Comparison of ENCODE assay signal across 8 cellular contexts in genomic region chr3:94249491-94250079, GRCh38.
DNase-seq lines count a peak whose midpoint lies in the region; ATAC-seq and TF ChIP-seq lines count a peak whose summit lies in the region.

No MANE protein-coding gene starts in this region.

- H3K27me3 Mint-ChIP-seq in activated CD8-positive, alpha-beta memory T cell treated with anti-CD3 and anti-CD28 coated beads, Interleukin-2, amount 10 ng/mL, durations not matched to agents 7 days and 5 days, result peaks cover 20% of the 10 kb centered on the region
- H3K27me3 Mint-ChIP-seq in nephron (ENCODE audit: low read depth), result peaks cover 3% of the 10 kb centered on the region

- CTCF ChIA-PET in activated CD8-positive, alpha-beta memory T cell treated with anti-CD3 and anti-CD28 coated beads, Interleukin-2, amount 10 ng/mL, durations not matched to agents 7 days and 5 days (lab: Charles Lee), result interaction anchor here (0.6 to 1.5 kb wide), 4 partner anchors 11 to 270 kb away, joined by 3 to 7 read pairs (median 4); partner anchors contain the start of gene ARL13B

- peak; percentile 73 to 76 (median 74) for TF ChIP-seq CTCF in nephron (IDR thresholded peaks at IDR 0.05; ENCODE audit: unreplicated experiment in 3 of 3)

- no peak overlapping the region for H3K27ac Mint-ChIP-seq in activated CD8-positive, alpha-beta memory T cell treated with anti-CD3 and anti-CD28 coated beads, Interleukin-2, amount 10 ng/mL, durations not matched to agents 7 days and 5 days
- H3K27ac Mint-ChIP-seq in nephron, result peak overlapping the region in 2 of 3 experiments; percentile 7 to 22

- peak; percentile 63 for DNase-seq in CD1c-positive myeloid dendritic cell (ENCODE audit: extremely low spot score)
- peak; percentile 32 for DNase-seq in NCI-H748 treated with DMSO at 0.1 percent for 48 hours (lab: John Stamatoyannopoulos, UW)
- peak; percentile 67 for DNase-seq in activated CD8-positive, alpha-beta memory T cell treated with anti-CD3 and anti-CD28 coated beads, Interleukin-2, amount 10 ng/mL, durations not matched to agents 7 days and 5 days
- DNase-seq in stimulated activated naive CD8-positive, alpha-beta T cell treated with anti-CD3 and anti-CD28 coated beads, Interleukin-15, Interleukin-2, amounts not matched to agents 100 U/mL and 50 U/mL, for 24 hours, result peak; percentile 75

- no peaks in the 10 kb centered on the region for H3K9me3 Mint-ChIP-seq in activated CD8-positive, alpha-beta memory T cell treated with anti-CD3 and anti-CD28 coated beads, Interleukin-2, amount 10 ng/mL, durations not matched to agents 7 days and 5 days (ENCODE audit: low read depth)
- no peaks in the 10 kb centered on the region for H3K9me3 Mint-ChIP-seq in nephron

- no peak overlapping the region for H3K4me3 Mint-ChIP-seq in activated CD8-positive, alpha-beta memory T cell treated with anti-CD3 and anti-CD28 coated beads, Interleukin-2, amount 10 ng/mL, durations not matched to agents 7 days and 5 days
- H3K4me3 Mint-ChIP-seq in nephron, result no peak overlapping the region

- ATAC-seq in GM18907 (IDR thresholded peaks at IDR 0.05; ENCODE audit: unreplicated experiment) (peak; percentile 90), HG03342 (IDR thresholded peaks at IDR 0.05; ENCODE audit: unreplicated experiment) (peak; percentile 94), esophagus mucosa (peak; percentile 73)
- ATAC-seq in activated CD8-positive, alpha-beta memory T cell treated with anti-CD3 and anti-CD28 coated beads, Interleukin-2, amount 10 ng/mL, durations not matched to agents 7 days and 5 days, result no peak
- no peak for ATAC-seq in stimulated activated naive CD8-positive, alpha-beta T cell treated with anti-CD3 and anti-CD28 coated beads, Interleukin-15, Interleukin-2, amounts not matched to agents 100 U/mL and 50 U/mL, for 24 hours

- no peaks in the 10 kb centered on the region for H3K4me1 Mint-ChIP-seq in activated CD8-positive, alpha-beta memory T cell treated with anti-CD3 and anti-CD28 coated beads, Interleukin-2, amount 10 ng/mL, durations not matched to agents 7 days and 5 days
- H3K4me1 Mint-ChIP-seq in nephron, result peaks cover 23% of the 10 kb centered on the region

- no peaks in the 10 kb centered on the region for H3K36me3 Mint-ChIP-seq in activated CD8-positive, alpha-beta memory T cell treated with anti-CD3 and anti-CD28 coated beads, Interleukin-2, amount 10 ng/mL, durations not matched to agents 7 days and 5 days
- no peaks in the 10 kb centered on the region for H3K36me3 Mint-ChIP-seq in nephron (ENCODE audit: low read depth)

Comparison
In these comparisons a context has a peak if more than half of its experiments do, and no peak if none do; other contexts are left out.
1. ATAC-seq: peak in GM18907 (single experiment), HG03342 (single experiment) and esophagus mucosa (single experiment); none in activated CD8-positive, alpha-beta memory T cell treated with anti-CD3 and anti-CD28 coated beads, Interleukin-2, amount 10 ng/mL, durations not matched to agents 7 days and 5 days (single experiment) and stimulated activated naive CD8-positive, alpha-beta T cell treated with anti-CD3 and anti-CD28 coated beads, Interleukin-15, Interleukin-2, amounts not matched to agents 100 U/mL and 50 U/mL, for 24 hours (single experiment).
2. Peak in every context shown above with its lines, with median percentiles within 50 percentile points of each other: DNase-seq.